8 cellular contexts compared by ENCODE assay signal in genomic region chr2:45860136-45861106, GRCh38.
A peak's percentile ranks its signal among the peaks of the same experiment; 100 is the strongest.
DNase-seq lines count a peak whose midpoint lies in the region; ATAC-seq and TF ChIP-seq lines count a peak whose summit lies in the region.

No MANE protein-coding gene starts in this region.

- H3K9me3 Mint-ChIP-seq in stimulated activated effector memory CD8-positive, alpha-beta T cell treated with anti-CD3 and anti-CD28 coated beads, Interleukin-12 subunit alpha, Interleukin-12 subunit beta, amount 100 ng/mL, for 72 hours: no peaks in the 10 kb centered on the region

- no peak for TF ChIP-seq CTCF in astrocyte of the spinal cord (IDR thresholded peaks at IDR 0.05; ENCODE audit: low read depth, low read length)

- peaks cover 32% of the 10 kb centered on the region for H3K4me1 Mint-ChIP-seq in stimulated activated effector memory CD8-positive, alpha-beta T cell treated with anti-CD3 and anti-CD28 coated beads, Interleukin-12 subunit alpha, Interleukin-12 subunit beta, amount 100 ng/mL, for 72 hours

- no peaks in the 10 kb centered on the region for H3K36me3 Mint-ChIP-seq in stimulated activated effector memory CD8-positive, alpha-beta T cell treated with anti-CD3 and anti-CD28 coated beads, Interleukin-12 subunit alpha, Interleukin-12 subunit beta, amount 100 ng/mL, for 72 hours

- H3K4me3 Mint-ChIP-seq in stimulated activated effector memory CD8-positive, alpha-beta T cell treated with anti-CD3 and anti-CD28 coated beads, Interleukin-12 subunit alpha, Interleukin-12 subunit beta, amount 100 ng/mL, for 72 hours: peak overlapping the region; percentile 54

- peak overlapping the region; percentile 82 for H3K27ac Mint-ChIP-seq in stimulated activated effector memory CD8-positive, alpha-beta T cell treated with anti-CD3 and anti-CD28 coated beads, Interleukin-12 subunit alpha, Interleukin-12 subunit beta, amount 100 ng/mL, for 72 hours

- H3K4me3 ChIP-seq in astrocyte of the spinal cord (ENCODE audit: low read depth, low read length): peak overlapping the region; percentile 18

- peak; percentile 36 for ATAC-seq in stimulated activated effector memory CD8-positive, alpha-beta T cell treated with anti-CD3 and anti-CD28 coated beads, Interleukin-12 subunit alpha, Interleukin-12 subunit beta, amount 100 ng/mL, for 72 hours
- no peak for ATAC-seq in HG02885 (IDR thresholded peaks at IDR 0.05; ENCODE audit: poor library complexity, unreplicated experiment)

- in situ Hi-C loops in astrocyte of the spinal cord (cut with HindIII; ENCODE audit: low sequenced_read_pairs): no loop called here

- DNase-seq in GDM1 (lab: John Stamatoyannopoulos, UW): peak; percentile 66
- peak; percentile 42 for DNase-seq in NCI-H2029 treated with DMSO at 0.1 percent for 48 hours (lab: John Stamatoyannopoulos, UW)
- peak; percentile 52 for DNase-seq in astrocyte of the spinal cord (ENCODE audit: low read depth, low spot score)
- peak; percentile 33 for DNase-seq in kidney tubule cell (ENCODE audit: low spot score)
- DNase-seq in stimulated activated effector memory CD8-positive, alpha-beta T cell treated with anti-CD3 and anti-CD28 coated beads, Interleukin-12 subunit alpha, Interleukin-12 subunit beta, amount 100 ng/mL, for 72 hours (ENCODE audit: low spot score in 2 of 2): no peak
- no peak for DNase-seq in NCI-H82 (lab: John Stamatoyannopoulos, UW)
- no peak for DNase-seq in NCI-H2107 (lab: John Stamatoyannopoulos, UW)

Comparison
In these comparisons a context has a peak if more than half of its experiments do, and no peak if none do; other contexts are left out.
1. DNase-seq: peak in GDM1 (single experiment), NCI-H2029 treated with DMSO at 0.1 percent for 48 hours (single experiment), astrocyte of the spinal cord (single experiment) and kidney tubule cell (single experiment); none in stimulated activated effector memory CD8-positive, alpha-beta T cell treated with anti-CD3 and anti-CD28 coated beads, Interleukin-12 subunit alpha, Interleukin-12 subunit beta, amount 100 ng/mL, for 72 hours (0 of 2), NCI-H82 (single experiment) and NCI-H2107 (single experiment).